25 cellular contexts compared by ENCODE assay signal in the genomic region with DNA sequence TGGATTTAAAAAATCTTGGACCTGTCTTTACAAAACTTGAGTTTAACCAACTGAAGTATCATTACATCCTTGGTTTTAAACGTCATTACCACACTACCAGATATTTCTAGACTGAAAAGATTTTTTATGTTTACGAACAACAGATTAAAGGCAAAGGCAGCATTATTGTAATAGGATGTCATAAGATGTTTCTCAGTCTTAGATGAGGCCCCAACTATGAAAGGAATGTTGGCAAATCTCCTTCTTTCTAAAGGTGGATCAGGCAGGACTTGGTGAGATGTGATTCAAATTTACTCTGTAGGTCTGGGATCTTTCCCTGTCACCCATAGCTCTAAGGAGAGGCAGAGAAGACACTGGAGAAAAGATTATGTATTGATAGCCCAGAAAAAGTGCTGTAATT.
DNase-seq lines count a peak whose midpoint lies in the region; ATAC-seq and TF ChIP-seq lines count a peak whose summit lies in the region.
"Had no signal": no experiment of that assay in that cellular context is flagged by ENCODE, and none has a peak within 500 bp of the region (broad histone marks: within the 10 kb centered on the region; RNA-seq: fewer than 3 reads in every experiment).

No MANE protein-coding gene starts in this region.

- H3K9me3 ChIP-seq in mesenchymal stem cell (ENCODE audit: control insufficient read depth, low read length): no peaks in the 10 kb centered on the region
- H3K9me3 ChIP-seq: BE2C, tibial nerve had no signal

- in situ Hi-C loops in GM13976 (cut with MboI; ENCODE audit: low sequenced_read_pairs, unreplicated experiment): no loop called here

- no peaks in the 10 kb centered on the region for H3K79me1 ChIP-seq in mesenchymal stem cell (replicated peaks; ENCODE audit: low read length, poor library complexity, severe bottlenecking)

- no peak overlapping the region for H2BK15ac ChIP-seq in mesenchymal stem cell (ENCODE audit: low read depth, poor library complexity, severe bottlenecking)

- H3K18ac ChIP-seq in mesenchymal stem cell (ENCODE audit: low read depth in 1 of 2, low read length in 2 of 2): no peak overlapping the region

- peak; percentile 46 for DNase-seq in EH (ENCODE audit: low read depth)
- peak; percentile 29 for DNase-seq in LHCN-M2 (ENCODE audit: low read depth)
- DNase-seq in cardiac fibroblast (ENCODE audit: low read depth in 2 of 2): peak; percentile 41 to 72
- no peak for DNase-seq in mesenchymal stem cell
- no peak for DNase-seq in NCI-H2107 treated with DMSO at 0.1 percent for 48 hours (lab: John Stamatoyannopoulos, UW; ENCODE audit: unreplicated experiment)
- no peak for DNase-seq in GM13976 (ENCODE audit: low spot score)
- DNase-seq: activated CD4-positive, alpha-beta memory T cell treated with anti-CD3 and anti-CD28 coated beads for 36 hours; activated CD4-positive, CD25-positive, alpha-beta regulatory T cell treated with anti-CD3 and anti-CD28 coated beads, Interleukin-2, amount 50 U/mL, for 72 hours; activated CD8-positive, alpha-beta memory T cell treated with anti-CD3 and anti-CD28 coated beads, Interleukin-2, amount 50 U/mL, for 4 hours; activated naive CD4-positive, alpha-beta T cell treated with Interleukin-2 at 50 U/mL for 16 hours; BE2C; CD8-positive, alpha-beta T cell; effector memory CD4-positive, alpha-beta T cell; left ventricle myocardium superior; NCI-H1092 treated with DMSO at 0.1 percent for 48 hours; NCI-H187 treated with DMSO at 0.1 percent for 48 hours; NCI-H69; stimulated activated CD4-positive, alpha-beta T cell treated with anti-CD3 and anti-CD28 coated beads, Interleukin-4, amount 100 ng/mL, for 24 hours had no signal

- no peak overlapping the region for H4K91ac ChIP-seq in mesenchymal stem cell (ENCODE audit: low read length)

- no peaks in the 10 kb centered on the region for H3K36me3 ChIP-seq in mesenchymal stem cell (ENCODE audit: control insufficient read depth in 1 of 2, insufficient read depth in 2 of 2, low read depth in 1 of 2, low read length in 2 of 2)
- H3K36me3 ChIP-seq: BE2C, tibial nerve had no signal

- H3K23ac ChIP-seq in mesenchymal stem cell (ENCODE audit: low read length in 2 of 2): no peak overlapping the region

- H3K27ac ChIP-seq in mesenchymal stem cell (ENCODE audit: low read length, poor library complexity, severe bottlenecking): peak overlapping the region; percentile 27
- H3K27ac ChIP-seq: epithelial cell of prostate had no signal

- no peak overlapping the region for H2BK5ac ChIP-seq in mesenchymal stem cell (ENCODE audit: low read depth, low read length, poor library complexity, severe bottlenecking)

- no peak overlapping the region for H2BK120ac ChIP-seq in mesenchymal stem cell (ENCODE audit: low read depth, low read length)

- no peak overlapping the region for H4K8ac ChIP-seq in mesenchymal stem cell (ENCODE audit: low read length)

- H3K4me3 ChIP-seq in cardiac fibroblast (replicated peaks in 1 of 2; ENCODE audit: low read depth in 2 of 2, low read length in 2 of 2) (no peak overlapping the region), mesenchymal stem cell (ENCODE audit: insufficient read depth in 1 of 2, low read depth in 1 of 2, low read length in 2 of 2) (no peak overlapping the region)
- H3K4me3 ChIP-seq: GM12878, tibial nerve had no signal

- H2BK12ac ChIP-seq in mesenchymal stem cell (ENCODE audit: low read length in 2 of 2): no peak overlapping the region

- no peak overlapping the region for H3K9ac ChIP-seq in mesenchymal stem cell (ENCODE audit: low read length)

- H3K4me2 ChIP-seq in mesenchymal stem cell (ENCODE audit: low read length, poor library complexity, severe bottlenecking): no peak overlapping the region

- H2AFZ ChIP-seq in mesenchymal stem cell (ENCODE audit: low read depth, low read length): no peak overlapping the region

- WGBS in mesenchymal stem cell: 75% methylated on average over 2 of the region's 2 CpGs

- H3K14ac ChIP-seq in mesenchymal stem cell (ENCODE audit: low read length in 2 of 2): no peak overlapping the region

- H3K27me3 ChIP-seq in mesenchymal stem cell (ENCODE audit: control insufficient read depth in 1 of 2, insufficient read depth in 1 of 2, low read length in 2 of 2): no peaks in the 10 kb centered on the region
- H3K27me3 ChIP-seq: BE2C, tibial nerve had no signal

- no peaks in the 10 kb centered on the region for H3K4me1 ChIP-seq in mesenchymal stem cell (ENCODE audit: control insufficient read depth, insufficient read depth, low read depth, low read length)

- no peak overlapping the region for H2AK5ac ChIP-seq in mesenchymal stem cell (ENCODE audit: low read length, severe bottlenecking)

- TF ChIP-seq CTCF in cardiac fibroblast (IDR thresholded peaks at IDR 0.05; ENCODE audit: low read depth, low read length) (no peak), GM13976 (IDR thresholded peaks at IDR 0.05; ENCODE audit: borderline replicate concordance, control extremely low read depth, extremely low read depth, insufficient read depth, missing control alignments) (no peak)

- ATAC-seq in GM21786 (IDR thresholded peaks at IDR 0.05; ENCODE audit: unreplicated experiment): no peak
- ATAC-seq in HG03457 (IDR thresholded peaks at IDR 0.05; ENCODE audit: unreplicated experiment): no peak
- ATAC-seq: CD8-positive, alpha-beta T cell; GM12878; left ventricle myocardium superior; Right ventricle myocardium inferior; sciatic nerve had no signal

- no peak overlapping the region for H3K4ac ChIP-seq in mesenchymal stem cell (ENCODE audit: low read depth in 1 of 2, low read length in 2 of 2)

Comparison
In these comparisons a context has a peak if more than half of its experiments do, and no peak if none do; other contexts are left out.
1. DNase-seq: peak in EH (single experiment), LHCN-M2 (single experiment) and cardiac fibroblast (2 of 2); none in mesenchymal stem cell (single experiment), NCI-H2107 treated with DMSO at 0.1 percent for 48 hours (single experiment) and GM13976 (single experiment).